Comparison of ENCODE assay signal across 40 cellular contexts in the genomic region with DNA sequence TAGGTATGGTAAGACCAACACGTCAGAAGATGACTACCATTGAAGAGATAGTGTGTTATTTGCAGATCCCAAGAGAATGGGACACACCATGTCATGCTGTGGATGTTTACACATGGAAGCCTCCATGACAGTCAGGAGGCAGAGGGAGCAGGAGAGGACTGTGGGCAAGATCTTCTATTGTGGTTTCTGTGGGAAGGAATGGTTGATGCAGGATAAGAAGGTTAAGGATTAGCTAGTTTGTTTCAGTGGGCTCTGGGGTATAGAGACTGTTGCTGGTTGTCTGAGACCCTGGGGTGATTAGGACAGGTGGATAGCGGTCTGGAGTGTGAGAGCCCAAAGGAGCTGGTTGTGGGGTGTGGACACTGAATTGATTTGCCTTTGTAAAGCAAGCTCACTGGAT. TPM values are rescaled to one million over a fixed set of nuclear protein-coding genes. Genes with fewer than 3 reads are reported as not detected.
"Had no signal": no experiment of that assay in that cellular context is flagged by ENCODE, and none has a peak within 500 bp of the region (broad histone marks: within the 10 kb centered on the region; RNA-seq: fewer than 3 reads in every experiment).

No MANE protein-coding gene starts in this region.

- H3K79me2 ChIP-seq: parathyroid adenoma had no signal

- H2AFZ ChIP-seq: parathyroid adenoma had no signal

- FAIRE-seq: endothelial cell of umbilical vein, keratinocyte, TTC549 had no signal

- H3K4me1 ChIP-seq: adrenal gland, gastroesophageal sphincter, parathyroid adenoma, psoas muscle, right atrium auricular region, stomach, thyroid gland had no signal

- H3K27ac ChIP-seq: adrenal gland, brain microvascular endothelial cell, gastroesophageal sphincter, parathyroid adenoma, psoas muscle, right atrium auricular region, stomach, thyroid gland, VCaP had no signal

- H3K27ac Mint-ChIP-seq: activated naive CD4-positive, alpha-beta T cell treated with anti-CD3 and anti-CD28 coated beads for 36 hours; activated naive CD8-positive, alpha-beta T cell treated with anti-CD3 and anti-CD28 coated beads for 36 hours; effector memory CD8-positive, alpha-beta T cell; naive B cell; stimulated activated naive B cell treated with anti-CD40 and anti-IgM and Interleukin-4, amounts not matched to agents 10 μg/mL and 1 μg/mL and 100 μg/mL, for 72 hours had no signal

- ATAC-seq: effector memory CD8-positive, alpha-beta T cell; gastroesophageal sphincter; left colon; psoas muscle; stimulated activated naive B cell treated with anti-CD40 and anti-IgM and Interleukin-4, amounts not matched to agents 10 μg/mL and 1 μg/mL and 100 μg/mL, for 72 hours had no signal

- H3K4me3 ChIP-seq: adrenal gland, gastroesophageal sphincter, psoas muscle, right atrium auricular region, stomach, thyroid gland had no signal

- H3K4me1 Mint-ChIP-seq: activated naive CD8-positive, alpha-beta T cell treated with anti-CD3 and anti-CD28 coated beads for 36 hours; naive B cell; stimulated activated naive B cell treated with anti-CD40 and anti-IgM and Interleukin-4, amounts not matched to agents 10 μg/mL and 1 μg/mL and 100 μg/mL, for 72 hours had no signal

- H3K27me3 ChIP-seq: adrenal gland, brain microvascular endothelial cell, gastroesophageal sphincter, right atrium auricular region, thyroid gland had no signal

- H3K36me3 ChIP-seq: adrenal gland, brain microvascular endothelial cell, gastroesophageal sphincter, right atrium auricular region, stomach, thyroid gland had no signal

- DNase-seq: activated CD4-positive, alpha-beta T cell treated with anti-CD3 and anti-CD28 coated beads for 48 hours; activated CD4-positive, alpha-beta T cell treated with anti-CD3 and anti-CD28 coated beads, Interleukin-2, amount 50 U/mL, for 48 hours; activated CD8-positive, alpha-beta memory T cell treated with anti-CD3 and anti-CD28 coated beads for 24 hours; activated effector memory CD4-positive, alpha-beta T cell treated with anti-CD3 and anti-CD28 coated beads, Interleukin-2, amount 50 U/mL, for 16 hours; activated naive CD4-positive, alpha-beta T cell treated with anti-CD3 and anti-CD28 coated beads for 36 hours; activated naive CD8-positive, alpha-beta T cell treated with anti-CD3 and anti-CD28 coated beads for 36 hours; adrenal gland; aorta; brain microvascular endothelial cell; cortex of kidney; effector memory CD8-positive, alpha-beta T cell; head of caudate nucleus; hippocampal formation; left colon; mammary epithelial cell; naive B cell; occipital lobe; psoas muscle; stimulated activated CD4-positive, alpha-beta T cell treated with anti-CD3 and anti-CD28 coated beads, Interleukin-15, amount 100 ng/mL, for 24 hours; stimulated activated CD4-positive, alpha-beta T cell treated with anti-CD3 and anti-CD28 coated beads, Interleukin-2, amount 100 ng/mL, for 24 hours; stimulated activated naive B cell treated with anti-CD40 and anti-IgM and Interleukin-4, amounts not matched to agents 10 μg/mL and 1 μg/mL and 100 μg/mL, for 72 hours; stomach; T-helper 1 cell; thyroid gland had no signal

- H3K9me3 ChIP-seq: adrenal gland, gastroesophageal sphincter, psoas muscle, right atrium auricular region, stomach, thyroid gland had no signal

- H3K4me3 Mint-ChIP-seq: activated naive CD4-positive, alpha-beta T cell treated with anti-CD3 and anti-CD28 coated beads for 36 hours; activated naive CD8-positive, alpha-beta T cell treated with anti-CD3 and anti-CD28 coated beads for 36 hours; effector memory CD8-positive, alpha-beta T cell; naive B cell; stimulated activated naive B cell treated with anti-CD40 and anti-IgM and Interleukin-4, amounts not matched to agents 10 μg/mL and 1 μg/mL and 100 μg/mL, for 72 hours had no signal

- H3K9ac ChIP-seq: parathyroid adenoma had no signal

- H3K36me3 Mint-ChIP-seq: activated naive CD8-positive, alpha-beta T cell treated with anti-CD3 and anti-CD28 coated beads for 36 hours; naive B cell; stimulated activated naive B cell treated with anti-CD40 and anti-IgM and Interleukin-4, amounts not matched to agents 10 μg/mL and 1 μg/mL and 100 μg/mL, for 72 hours had no signal

RNA-seq across cellular contexts. Expression of a gene that starts 23.3 kb away (rescaled TPM):
- total RNA-seq: activated naive CD4-positive, alpha-beta T cell treated with anti-CD3 and anti-CD28 coated beads for 36 hours; activated naive CD8-positive, alpha-beta T cell treated with anti-CD3 and anti-CD28 coated beads for 36 hours; adrenal gland; aorta; cardiac septum; chondrocyte; endothelial cell of umbilical vein; fibroblast of lung; fibroblast of villous mesenchyme; gastroesophageal sphincter; left colon; mucosa of gallbladder; psoas muscle; right atrium auricular region; stomach; ureter had no signal
- polyA plus RNA-seq: adrenal gland, aorta, endothelial cell of umbilical vein, esophagus, fibroblast of lung, keratinocyte, liver, mammary epithelial cell, neural cell, psoas muscle, stomach had no signal

RNA-seq across cellular contexts. Expression of a gene that starts 28.0 kb away (rescaled TPM):
- total RNA-seq: activated naive CD4-positive, alpha-beta T cell treated with anti-CD3 and anti-CD28 coated beads for 36 hours; activated naive CD8-positive, alpha-beta T cell treated with anti-CD3 and anti-CD28 coated beads for 36 hours; aorta; cardiac septum; chondrocyte; endothelial cell of umbilical vein; gastroesophageal sphincter; left colon; mucosa of gallbladder; psoas muscle; right atrium auricular region; stomach; ureter had no signal
- polyA plus RNA-seq: aorta, endothelial cell of umbilical vein, esophagus, fibroblast of lung, keratinocyte, liver, mammary epithelial cell, psoas muscle, stomach had no signal

RNA-seq across cellular contexts. Expression of a gene that starts 30.9 kb away (rescaled TPM):
- total RNA-seq: activated naive CD4-positive, alpha-beta T cell treated with anti-CD3 and anti-CD28 coated beads for 36 hours; activated naive CD8-positive, alpha-beta T cell treated with anti-CD3 and anti-CD28 coated beads for 36 hours; adrenal gland; aorta; cardiac septum; chondrocyte; endothelial cell of umbilical vein; fibroblast of villous mesenchyme; gastroesophageal sphincter; left colon; mammary epithelial cell; mucosa of gallbladder; psoas muscle; right atrium auricular region; thyroid gland; ureter had no signal
- polyA plus RNA-seq: aorta, endothelial cell of umbilical vein, esophagus, fibroblast of lung, keratinocyte, liver, mammary epithelial cell, psoas muscle, stomach had no signal

RNA-seq across cellular contexts. Expression of a gene that starts 47.1 kb away (rescaled TPM):
- total RNA-seq: activated naive CD4-positive, alpha-beta T cell treated with anti-CD3 and anti-CD28 coated beads for 36 hours; activated naive CD8-positive, alpha-beta T cell treated with anti-CD3 and anti-CD28 coated beads for 36 hours; left colon; psoas muscle; right atrium auricular region had no signal
- polyA plus RNA-seq: aorta, esophagus, mammary epithelial cell, stomach had no signal
